In genomic region chr1:221979461-221980032, GRCh38 we compare ENCODE assay signal across 1 cellular context.
TF ChIP-seq lines count a peak whose summit lies in the region.

No MANE protein-coding gene starts in this region.

TF ChIP-seq in IMR-90, 13 proteins besides CTCF, POLR2A, EP300 and RAD21 (continued from another document):
- TF ChIP-seq, protein P1, sequence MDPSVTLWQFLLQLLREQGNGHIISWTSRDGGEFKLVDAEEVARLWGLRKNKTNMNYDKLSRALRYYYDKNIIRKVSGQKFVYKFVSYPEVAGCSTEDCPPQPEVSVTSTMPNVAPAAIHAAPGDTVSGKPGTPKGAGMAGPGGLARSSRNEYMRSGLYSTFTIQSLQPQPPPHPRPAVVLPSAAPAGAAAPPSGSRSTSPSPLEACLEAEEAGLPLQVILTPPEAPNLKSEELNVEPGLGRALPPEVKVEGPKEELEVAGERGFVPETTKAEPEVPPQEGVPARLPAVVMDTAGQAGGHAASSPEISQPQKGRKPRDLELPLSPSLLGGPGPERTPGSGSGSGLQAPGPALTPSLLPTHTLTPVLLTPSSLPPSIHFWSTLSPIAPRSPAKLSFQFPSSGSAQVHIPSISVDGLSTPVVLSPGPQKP (IDR thresholded peaks at IDR 0.05; ENCODE audit: borderline replicate concordance, low read depth, low read length) = no peak
- no peak for TF ChIP-seq RFX5 (IDR thresholded peaks at IDR 0.05; ENCODE audit: low read depth, low read length)
- TF ChIP-seq CEBPB (IDR thresholded peaks at IDR 0.05; ENCODE audit: low read depth, low read length) = no peak
